Comparison of ENCODE assay signal across 29 cellular contexts in the genomic region with DNA sequence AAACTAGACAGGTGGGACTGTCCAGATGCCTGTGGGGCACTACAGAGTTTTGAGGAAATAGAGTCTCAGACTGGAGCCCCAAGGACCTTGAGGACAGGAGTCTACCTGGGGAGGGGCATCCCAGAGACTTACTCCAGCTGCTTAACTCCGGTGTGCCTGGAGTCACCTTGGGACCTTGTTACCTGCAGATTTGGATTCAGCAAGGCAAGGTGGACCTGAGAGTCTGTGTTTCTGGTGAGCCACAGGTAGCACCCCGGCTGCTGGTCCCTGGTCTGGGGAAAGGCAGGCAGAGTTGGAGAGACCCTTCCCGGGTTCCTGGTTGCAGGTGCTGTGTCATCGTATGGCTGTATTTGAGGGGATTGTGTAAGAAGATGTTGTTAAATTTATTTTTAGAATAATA.
"Had no signal": no experiment of that assay in that cellular context is flagged by ENCODE, and none has a peak within 500 bp of the region (broad histone marks: within the 10 kb centered on the region; RNA-seq: fewer than 3 reads in every experiment).

No MANE protein-coding gene starts in this region.

- DNase-seq: activated CD4-positive, alpha-beta memory T cell treated with anti-CD3 and anti-CD28 coated beads, Interleukin-2, amount 10 ng/mL, durations not matched to agents 7 days and 5 days; activated CD4-positive, alpha-beta T cell treated with anti-CD3 and anti-CD28 coated beads for 1 hour; activated CD4-positive, alpha-beta T cell treated with anti-CD3 and anti-CD28 coated beads for 4 hours; activated CD4-positive, alpha-beta T cell treated with anti-CD3 and anti-CD28 coated beads, Interleukin-2, amount 10 ng/mL, durations not matched to agents 7 days and 5 days; activated CD4-positive, alpha-beta T cell treated with anti-CD3 and anti-CD28 coated beads, Interleukin-2, amount 50 U/mL, for 4 hours; activated CD4-positive, CD25-positive, alpha-beta regulatory T cell; activated CD8-positive, alpha-beta memory T cell treated with anti-CD3 and anti-CD28 coated beads, Interleukin-2, amount 50 U/mL, for 48 hours; activated gamma-delta T cell; activated naive CD4-positive, alpha-beta T cell; activated naive CD4-positive, alpha-beta T cell treated with anti-CD3 and anti-CD28 coated beads, Interleukin-2, amount 10 ng/mL, durations not matched to agents 7 days and 5 days; activated naive CD8-positive, alpha-beta T cell treated with anti-CD3 and anti-CD28 coated beads, Interleukin-2, amount 10 ng/mL, durations not matched to agents 7 days and 5 days; activated T-cell treated with anti-CD3 and anti-CD28 coated beads for 4 hours; activated T-cell treated with anti-CD3 and anti-CD28 coated beads, Interleukin-2, amount 50 U/mL, for 24 hours; activated T-cell treated with anti-CD3 and anti-CD28 coated beads, Interleukin-2, amount 50 U/mL, for 72 hours; cortex of kidney; dermis blood vessel endothelial cell; effector CD8-positive, alpha-beta T cell; esophagus squamous epithelium; foreskin melanocyte; heart right ventricle; T-helper 2 cell had no signal

- H3K4me3 Mint-ChIP-seq: activated CD4-positive, alpha-beta memory T cell treated with anti-CD3 and anti-CD28 coated beads, Interleukin-2, amount 10 ng/mL, durations not matched to agents 7 days and 5 days; activated CD4-positive, alpha-beta T cell treated with anti-CD3 and anti-CD28 coated beads, Interleukin-2, amount 10 ng/mL, durations not matched to agents 7 days and 5 days; activated naive CD4-positive, alpha-beta T cell treated with anti-CD3 and anti-CD28 coated beads, Interleukin-2, amount 10 ng/mL, durations not matched to agents 7 days and 5 days; activated naive CD8-positive, alpha-beta T cell treated with anti-CD3 and anti-CD28 coated beads, Interleukin-2, amount 10 ng/mL, durations not matched to agents 7 days and 5 days; activated T-cell treated with anti-CD3 and anti-CD28 coated beads, Interleukin-2, amount 50 U/mL, for 24 hours; activated T-cell treated with anti-CD3 and anti-CD28 coated beads, Interleukin-2, amount 50 U/mL, for 72 hours; central memory CD8-positive, alpha-beta T cell had no signal

- H3K9me3 Mint-ChIP-seq: activated CD4-positive, alpha-beta memory T cell treated with anti-CD3 and anti-CD28 coated beads, Interleukin-2, amount 10 ng/mL, durations not matched to agents 7 days and 5 days; activated CD4-positive, alpha-beta T cell treated with anti-CD3 and anti-CD28 coated beads, Interleukin-2, amount 10 ng/mL, durations not matched to agents 7 days and 5 days; activated naive CD4-positive, alpha-beta T cell treated with anti-CD3 and anti-CD28 coated beads, Interleukin-2, amount 10 ng/mL, durations not matched to agents 7 days and 5 days; activated naive CD8-positive, alpha-beta T cell treated with anti-CD3 and anti-CD28 coated beads, Interleukin-2, amount 10 ng/mL, durations not matched to agents 7 days and 5 days; activated T-cell treated with anti-CD3 and anti-CD28 coated beads, Interleukin-2, amount 50 U/mL, for 24 hours; activated T-cell treated with anti-CD3 and anti-CD28 coated beads, Interleukin-2, amount 50 U/mL, for 72 hours; central memory CD8-positive, alpha-beta T cell had no signal

- H3K27me3 Mint-ChIP-seq: activated CD4-positive, alpha-beta memory T cell treated with anti-CD3 and anti-CD28 coated beads, Interleukin-2, amount 10 ng/mL, durations not matched to agents 7 days and 5 days; activated CD4-positive, alpha-beta T cell treated with anti-CD3 and anti-CD28 coated beads, Interleukin-2, amount 10 ng/mL, durations not matched to agents 7 days and 5 days; activated naive CD8-positive, alpha-beta T cell treated with anti-CD3 and anti-CD28 coated beads, Interleukin-2, amount 10 ng/mL, durations not matched to agents 7 days and 5 days; central memory CD8-positive, alpha-beta T cell had no signal

- H3K4me1 Mint-ChIP-seq: activated CD4-positive, alpha-beta memory T cell treated with anti-CD3 and anti-CD28 coated beads, Interleukin-2, amount 10 ng/mL, durations not matched to agents 7 days and 5 days; activated CD4-positive, alpha-beta T cell treated with anti-CD3 and anti-CD28 coated beads, Interleukin-2, amount 10 ng/mL, durations not matched to agents 7 days and 5 days; activated naive CD4-positive, alpha-beta T cell treated with anti-CD3 and anti-CD28 coated beads, Interleukin-2, amount 10 ng/mL, durations not matched to agents 7 days and 5 days; activated naive CD8-positive, alpha-beta T cell treated with anti-CD3 and anti-CD28 coated beads, Interleukin-2, amount 10 ng/mL, durations not matched to agents 7 days and 5 days; central memory CD8-positive, alpha-beta T cell had no signal

- H3K27ac Mint-ChIP-seq: activated CD4-positive, alpha-beta memory T cell treated with anti-CD3 and anti-CD28 coated beads, Interleukin-2, amount 10 ng/mL, durations not matched to agents 7 days and 5 days; activated CD4-positive, alpha-beta T cell treated with anti-CD3 and anti-CD28 coated beads, Interleukin-2, amount 10 ng/mL, durations not matched to agents 7 days and 5 days; activated naive CD4-positive, alpha-beta T cell treated with anti-CD3 and anti-CD28 coated beads, Interleukin-2, amount 10 ng/mL, durations not matched to agents 7 days and 5 days; activated naive CD4-positive, alpha-beta T cell treated with anti-CD3 and anti-CD28 coated beads, Interleukin-2, amount 50 U/mL, for 72 hours; activated naive CD8-positive, alpha-beta T cell treated with anti-CD3 and anti-CD28 coated beads, Interleukin-2, amount 10 ng/mL, durations not matched to agents 7 days and 5 days; activated T-cell treated with anti-CD3 and anti-CD28 coated beads, Interleukin-2, amount 50 U/mL, for 24 hours; activated T-cell treated with anti-CD3 and anti-CD28 coated beads, Interleukin-2, amount 50 U/mL, for 72 hours; brain had no signal

- H3K36me3 Mint-ChIP-seq: activated naive CD4-positive, alpha-beta T cell treated with anti-CD3 and anti-CD28 coated beads, Interleukin-2, amount 10 ng/mL, durations not matched to agents 7 days and 5 days; activated naive CD4-positive, alpha-beta T cell treated with anti-CD3 and anti-CD28 coated beads, Interleukin-2, amount 50 U/mL, for 72 hours; activated naive CD8-positive, alpha-beta T cell treated with anti-CD3 and anti-CD28 coated beads, Interleukin-2, amount 10 ng/mL, durations not matched to agents 7 days and 5 days had no signal

- H3K27ac ChIP-seq: ascending aorta, breast epithelium, cardiac muscle cell, epithelial cell of prostate, esophagus squamous epithelium, gastroesophageal sphincter, heart right ventricle had no signal
